Comparison of ENCODE assay signal across 12 cellular contexts in genomic region chr5:73946926-73947455, GRCh38.
"Had no signal": no experiment of that assay in that cellular context is flagged by ENCODE, and none has a peak within 500 bp of the region (broad histone marks: within the 10 kb centered on the region; RNA-seq: fewer than 3 reads in every experiment).

No MANE protein-coding gene starts in this region.

- H3K4me3 Mint-ChIP-seq: activated CD4-positive, alpha-beta T cell treated with anti-CD3 and anti-CD28 coated beads, Interleukin-2, amount 10 ng/mL, durations not matched to agents 7 days and 5 days; neural crest cell; stimulated activated naive CD8-positive, alpha-beta T cell treated with anti-CD3 and anti-CD28 coated beads, Interleukin-15, Interleukin-2, amounts not matched to agents 100 ng/mL and 50 ng/mL, for 24 hours; T-helper 1 cell treated with Interleukin-12 subunit alpha and Interleukin-12 subunit beta and Interleukin-4 antibody, amounts not matched to agents 30 μg/mL and 1 μg/mL, for 36 hours had no signal

- H3K27ac ChIP-seq: adrenal gland, foreskin keratinocyte had no signal

- H3K36me3 ChIP-seq: adrenal gland had no signal

- H3K4me3 ChIP-seq: adrenal gland had no signal

- H3K27ac Mint-ChIP-seq: activated CD4-positive, alpha-beta T cell treated with anti-CD3 and anti-CD28 coated beads, Interleukin-2, amount 10 ng/mL, durations not matched to agents 7 days and 5 days; stimulated activated naive CD8-positive, alpha-beta T cell treated with anti-CD3 and anti-CD28 coated beads, Interleukin-15, Interleukin-2, amounts not matched to agents 100 ng/mL and 50 ng/mL, for 24 hours; T-helper 1 cell treated with Interleukin-12 subunit alpha and Interleukin-12 subunit beta and Interleukin-4 antibody, amounts not matched to agents 30 μg/mL and 1 μg/mL, for 36 hours had no signal

- H3K27me3 ChIP-seq: adrenal gland, foreskin keratinocyte had no signal

- H3K4me1 ChIP-seq: adrenal gland had no signal

- H3K9me3 ChIP-seq: adrenal gland had no signal

- H3K9me3 Mint-ChIP-seq: activated CD4-positive, alpha-beta T cell treated with anti-CD3 and anti-CD28 coated beads, Interleukin-2, amount 10 ng/mL, durations not matched to agents 7 days and 5 days; stimulated activated naive CD8-positive, alpha-beta T cell treated with anti-CD3 and anti-CD28 coated beads, Interleukin-15, Interleukin-2, amounts not matched to agents 100 ng/mL and 50 ng/mL, for 24 hours had no signal

- DNase-seq: activated CD4-positive, alpha-beta T cell treated with anti-CD3 and anti-CD28 coated beads, Interleukin-2, amount 10 ng/mL, durations not matched to agents 7 days and 5 days; activated naive CD4-positive, alpha-beta T cell treated with anti-CD3 and anti-CD28 coated beads, Interleukin-2, amount 50 U/mL, for 16 hours; adrenal gland; foreskin keratinocyte; head of caudate nucleus; left ventricle myocardium superior; mesendoderm; stimulated activated CD4-positive, alpha-beta T cell treated with anti-CD3 and anti-CD28 coated beads, Interleukin-15, amount 100 ng/mL, for 24 hours; stimulated activated CD4-positive, alpha-beta T cell treated with anti-CD3 and anti-CD28 coated beads, Interleukin-4, amount 100 ng/mL, for 24 hours had no signal

- H3K4me1 Mint-ChIP-seq: activated CD4-positive, alpha-beta T cell treated with anti-CD3 and anti-CD28 coated beads, Interleukin-2, amount 10 ng/mL, durations not matched to agents 7 days and 5 days had no signal
